In the genomic region with DNA sequence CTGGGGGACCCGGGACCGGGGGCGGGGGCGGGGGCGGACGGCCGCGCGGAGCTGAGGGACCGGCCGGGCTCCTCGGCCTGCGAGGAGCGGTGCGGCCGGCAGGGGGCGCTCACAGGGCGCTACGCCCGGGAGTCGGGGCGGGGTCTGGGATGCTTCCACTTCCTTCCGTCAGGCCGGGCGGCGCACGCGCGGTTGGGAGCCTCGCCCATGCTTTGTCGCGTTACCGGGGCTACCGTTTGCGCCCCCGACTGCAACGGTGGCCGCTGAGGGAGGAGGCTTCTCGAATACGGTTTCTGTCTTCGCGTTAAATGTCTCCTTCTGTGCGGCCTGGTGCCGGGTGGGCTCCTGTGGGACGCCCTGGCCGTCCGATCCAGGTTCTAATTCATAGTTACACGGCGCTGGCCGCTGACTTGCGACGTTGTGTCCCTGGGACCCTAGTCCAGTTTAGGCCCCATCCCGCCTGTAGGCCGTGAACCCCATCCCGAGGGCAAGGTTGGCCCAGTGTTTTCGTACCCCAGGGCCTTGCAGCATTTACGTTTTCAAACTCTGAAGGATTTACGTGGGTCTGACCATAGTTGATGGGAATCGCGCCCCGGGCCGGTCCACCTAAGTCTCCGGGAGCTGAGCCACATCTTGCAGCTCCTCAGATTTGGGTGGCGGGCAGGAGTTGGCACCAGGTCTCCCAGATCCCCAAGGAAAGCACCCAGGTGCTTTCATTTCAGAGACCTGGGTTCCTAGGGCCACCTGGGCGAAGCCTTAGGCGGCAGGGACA, we compare ENCODE assay signal across 8 cellular contexts. TPM values are rescaled to one million over a fixed set of nuclear protein-coding genes. Genes with fewer than 3 reads are reported as not detected.
DNase-seq lines count a peak whose midpoint lies in the region; ATAC-seq and TF ChIP-seq lines count a peak whose summit lies in the region.

No MANE protein-coding gene starts in this region.

- peak; percentile 58 for TF ChIP-seq CTCF in GM10248 (IDR thresholded peaks at IDR 0.05; ENCODE audit: control extremely low read depth, extremely low read depth, low read depth, missing control alignments)
- peak; percentile 83 to 88 for TF ChIP-seq CTCF in right atrium auricular region (IDR thresholded peaks at IDR 0.05)

- H3K27ac Mint-ChIP-seq in T-helper 17 cell: peak overlapping the region; percentile 97

- H3K4me3 ChIP-seq in right atrium auricular region: peak overlapping the region; percentile 64 to 66
- peak overlapping the region; percentile 64 for H3K4me3 ChIP-seq in urinary bladder (ENCODE audit: low read depth, low read length)

- peaks cover 3% of the 10 kb centered on the region for H3K36me3 Mint-ChIP-seq in T-helper 17 cell (ENCODE audit: low read depth)

- POLR2A ChIA-PET in GM10248 (lab: Yijun Ruan, JAX): no interaction called here

- H3K9me3 ChIP-seq in T-helper 17 cell (ENCODE audit: control insufficient read depth, low read length, poor library complexity, severe bottlenecking): no peaks in the 10 kb centered on the region
- no peaks in the 10 kb centered on the region for H3K9me3 ChIP-seq in right atrium auricular region

- DNase-seq in GM10248 (ENCODE audit: extremely low spot score) (peak; percentile 82), NCI-H1417 (lab: John Stamatoyannopoulos, UW) (peak; percentile 89 to 95 (median 95)), T-helper 17 cell (peak; percentile 83 to 85 (median 84)), amygdala (lab: John Stamatoyannopoulos, UW) (peak in 55 of 56 donors; percentile 5 to 86 (median 66)), right atrium auricular region (ENCODE audit: low spot score) (peak; percentile 82), pulmonary artery endothelial cell (ENCODE audit: low read depth, low spot score) (peak; percentile 26)

- peaks cover 17% of the 10 kb centered on the region for H3K4me1 Mint-ChIP-seq in T-helper 17 cell

- H3K36me3 ChIP-seq in right atrium auricular region (peaks cover 21% of the 10 kb centered on the region), urinary bladder (ENCODE audit: insufficient read depth) (peaks cover 2% of the 10 kb centered on the region)

- peak overlapping the region; percentile 99 for H3K4me3 Mint-ChIP-seq in T-helper 17 cell

- WGBS in urinary bladder: under 1% methylated on average over 66 of the region's 66 CpGs

- no peaks in the 10 kb centered on the region for H3K27me3 Mint-ChIP-seq in T-helper 17 cell

- CTCF ChIA-PET in GM10248 (lab: Yijun Ruan, JAX): interaction anchor here (0.6 to 4.2 kb wide), 13 partner anchors 9 to 227 kb away, joined by 3 to 12 read pairs (median 5); no protein-coding TSS in a partner anchor

- H3K4me1 ChIP-seq in right atrium auricular region (peaks cover 0 to 3% of the 10 kb centered on the region in 2 donors), urinary bladder (ENCODE audit: insufficient read depth) (no peaks in the 10 kb centered on the region)

- ATAC-seq in HG02571 (IDR thresholded peaks at IDR 0.05; ENCODE audit: unreplicated experiment): peak; percentile 38
- ATAC-seq in T-helper 17 cell: peak; percentile 78

- no peaks in the 10 kb centered on the region for H3K27me3 ChIP-seq in right atrium auricular region

- peak overlapping the region; percentile 84 to 86 for H3K27ac ChIP-seq in right atrium auricular region
- H3K27ac ChIP-seq in urinary bladder (ENCODE audit: low read depth): peak overlapping the region; percentile 85

RNA-seq across cellular contexts. Expression of gene MSL3, which starts 0.5 kb away (rescaled TPM):
- total RNA-seq in T-helper 17 cell (10 to 100 TPM; 86.2 to 86.3 TPM), right atrium auricular region (10 to 100 TPM; 11.4 to 13.2 TPM), pulmonary artery endothelial cell (50.7 and 54.8 TPM in 2 replicates), urinary bladder (22.2 TPM)
- 17.0 TPM for polyA plus RNA-seq in urinary bladder

Comparison
In these comparisons a context has a peak if more than half of its experiments do, and no peak if none do; other contexts are left out.
1. Peak in every context shown above with its lines: DNase-seq, ATAC-seq, H3K4me3 ChIP-seq and H3K27ac ChIP-seq.
2. DNase-seq: peak in every context shown above with its lines; median percentile 95 in NCI-H1417; 84 in T-helper 17 cell; 82 in GM10248; 82 in right atrium auricular region; 66 in amygdala; 26 in pulmonary artery endothelial cell.